Comparison of ENCODE assay signal across 26 cellular contexts in genomic region chr4:173735585-173735984, GRCh38.
"Had no signal": no experiment of that assay in that cellular context is flagged by ENCODE, and none has a peak within 500 bp of the region (broad histone marks: within the 10 kb centered on the region; RNA-seq: fewer than 3 reads in every experiment).

No MANE protein-coding gene starts in this region.

- H3K4me3 ChIP-seq: body of pancreas, breast epithelium, SJCRH30, SK-N-MC had no signal

- H3K9me3 ChIP-seq: body of pancreas, SJCRH30 had no signal

- ATAC-seq: activated CD8-positive, alpha-beta T cell treated with anti-CD3 and anti-CD28 coated beads for 36 hours; activated naive CD4-positive, alpha-beta T cell treated with anti-CD3 and anti-CD28 coated beads, Interleukin-2, amount 50 U/mL, for 72 hours; body of pancreas; Panc1 had no signal

- H3K4me1 ChIP-seq: body of pancreas, breast epithelium, SJCRH30 had no signal

- H3K36me3 ChIP-seq: breast epithelium, SJCRH30 had no signal

- DNase-seq: activated CD4-positive, alpha-beta T cell treated with anti-CD3 and anti-CD28 coated beads, Interleukin-2, amount 10 ng/mL, durations not matched to agents 24 days and 14 days; activated CD4-positive, alpha-beta T cell treated with anti-CD3 and anti-CD28 coated beads, Interleukin-2, amount 50 U/mL, for 4 hours; activated CD8-positive, alpha-beta T cell treated with anti-CD3 and anti-CD28 coated beads for 36 hours; activated gamma-delta T cell treated with Interleukin-2 at 50 U/mL for 16 hours; activated naive CD4-positive, alpha-beta T cell treated with anti-CD3 and anti-CD28 coated beads for 36 hours; activated T-cell treated with anti-CD3 and anti-CD28 coated beads, Interleukin-2, amount 50 U/mL, for 24 hours; amniotic stem cell; body of pancreas; Kasumi-1; KG1; NCI-H1105; NCI-H1417 treated with DMSO at 0.1 percent for 48 hours; NCI-H187 treated with DMSO at 0.1 percent for 48 hours; NCI-H2081; NCI-H2227 treated with DMSO at 0.1 percent for 48 hours; NCI-H446 treated with DMSO at 0.1 percent for 48 hours; NCI-H524; NK-92 treated with Interleukin-12 subunit alpha and Interleukin-12 subunit beta, amount 100 ng/mL, for 24 hours; OCI-M1; SHP77; SJCRH30 had no signal

- H3K4me1 Mint-ChIP-seq: activated CD4-positive, alpha-beta T cell treated with anti-CD3 and anti-CD28 coated beads, Interleukin-2, amount 10 ng/mL, durations not matched to agents 24 days and 14 days had no signal

- H3K27ac Mint-ChIP-seq: activated CD4-positive, alpha-beta T cell treated with anti-CD3 and anti-CD28 coated beads, Interleukin-2, amount 10 ng/mL, durations not matched to agents 24 days and 14 days; activated CD8-positive, alpha-beta T cell treated with anti-CD3 and anti-CD28 coated beads for 36 hours; activated naive CD4-positive, alpha-beta T cell treated with anti-CD3 and anti-CD28 coated beads for 36 hours; activated naive CD4-positive, alpha-beta T cell treated with anti-CD3 and anti-CD28 coated beads, Interleukin-2, amount 50 U/mL, for 72 hours; activated T-cell treated with anti-CD3 and anti-CD28 coated beads, Interleukin-2, amount 50 U/mL, for 24 hours; activated T-helper 2 cell treated with anti-CD3 and anti-CD28 coated beads, Interferon-gamma antibody, Interleukin-2, Interleukin-4, amounts not matched to agents 10 μg/mL and 5 μg/mL and 100 μg/mL, durations not matched to agents 14 hours and 24 hours and 36 hours had no signal

- H3K27me3 Mint-ChIP-seq: activated CD4-positive, alpha-beta T cell treated with anti-CD3 and anti-CD28 coated beads, Interleukin-2, amount 10 ng/mL, durations not matched to agents 24 days and 14 days; activated CD8-positive, alpha-beta T cell treated with anti-CD3 and anti-CD28 coated beads for 36 hours; activated T-cell treated with anti-CD3 and anti-CD28 coated beads, Interleukin-2, amount 50 U/mL, for 24 hours had no signal

- H3K27ac ChIP-seq: body of pancreas, breast epithelium, SJCRH30, SK-N-MC had no signal

- H3K4me3 Mint-ChIP-seq: activated CD4-positive, alpha-beta T cell treated with anti-CD3 and anti-CD28 coated beads, Interleukin-2, amount 10 ng/mL, durations not matched to agents 24 days and 14 days; activated CD8-positive, alpha-beta T cell treated with anti-CD3 and anti-CD28 coated beads for 36 hours; activated naive CD4-positive, alpha-beta T cell treated with anti-CD3 and anti-CD28 coated beads for 36 hours; activated T-cell treated with anti-CD3 and anti-CD28 coated beads, Interleukin-2, amount 50 U/mL, for 24 hours had no signal

- H3K36me3 Mint-ChIP-seq: activated naive CD4-positive, alpha-beta T cell treated with anti-CD3 and anti-CD28 coated beads, Interleukin-2, amount 50 U/mL, for 72 hours had no signal

- H3K27me3 ChIP-seq: body of pancreas, breast epithelium, SJCRH30 had no signal

- H3K9me3 Mint-ChIP-seq: activated CD4-positive, alpha-beta T cell treated with anti-CD3 and anti-CD28 coated beads, Interleukin-2, amount 10 ng/mL, durations not matched to agents 24 days and 14 days; activated CD8-positive, alpha-beta T cell treated with anti-CD3 and anti-CD28 coated beads for 36 hours; activated naive CD4-positive, alpha-beta T cell treated with anti-CD3 and anti-CD28 coated beads for 36 hours; activated naive CD4-positive, alpha-beta T cell treated with anti-CD3 and anti-CD28 coated beads, Interleukin-2, amount 50 U/mL, for 72 hours; activated T-cell treated with anti-CD3 and anti-CD28 coated beads, Interleukin-2, amount 50 U/mL, for 24 hours; activated T-helper 2 cell treated with anti-CD3 and anti-CD28 coated beads, Interferon-gamma antibody, Interleukin-2, Interleukin-4, amounts not matched to agents 10 μg/mL and 5 μg/mL and 100 μg/mL, durations not matched to agents 14 hours and 24 hours and 36 hours had no signal
